15 cellular contexts compared by ENCODE assay signal in genomic region chr3:13769422-13769821, GRCh38.
"Had no signal": no experiment of that assay in that cellular context is flagged by ENCODE, and none has a peak within 500 bp of the region (broad histone marks: within the 10 kb centered on the region; RNA-seq: fewer than 3 reads in every experiment).

No MANE protein-coding gene starts in this region.

- H3K9me3 ChIP-seq: transverse colon had no signal

- FAIRE-seq: kidney, small intestine had no signal

- H3K4me1 ChIP-seq: foreskin keratinocyte, transverse colon had no signal

- DNase-seq: activated B cell treated with CpG ODN at 0.5 μM for 24 hours; activated CD4-positive, alpha-beta T cell treated with anti-CD3 and anti-CD28 coated beads for 36 hours; activated CD4-positive, alpha-beta T cell treated with anti-CD3 and anti-CD28 coated beads, Interleukin-2, amount 50 U/mL, for 4 hours; activated CD8-positive, alpha-beta memory T cell treated with anti-CD3 and anti-CD28 coated beads for 24 hours; activated naive CD4-positive, alpha-beta T cell treated with anti-CD3 and anti-CD28 coated beads, Interleukin-2, amount 10 ng/mL, durations not matched to agents 7 days and 5 days; activated naive CD8-positive, alpha-beta T cell treated with anti-CD3 and anti-CD28 coated beads, Interleukin-2, amount 50 U/mL, for 24 hours; activated T-cell treated with anti-CD3 and anti-CD28 coated beads, Interleukin-2, amount 50 U/mL, for 48 hours; effector CD8-positive, alpha-beta T cell; foreskin keratinocyte; kidney; occipital lobe; small intestine; stimulated activated CD4-positive, alpha-beta T cell treated with anti-CD3 and anti-CD28 coated beads, Interleukin-2, amount 100 ng/mL, for 24 hours; T1000; transverse colon had no signal

- H3K36me3 ChIP-seq: transverse colon had no signal

- H3K27me3 ChIP-seq: transverse colon had no signal

- H3K4me3 ChIP-seq: transverse colon had no signal

- H3K27ac ChIP-seq: foreskin keratinocyte, transverse colon had no signal
